ENCODE assay signal across 8 cellular contexts in genomic region chr16:2224183-2224486, GRCh38. TPM values are rescaled to one million over a fixed set of nuclear protein-coding genes. Genes with fewer than 3 reads are reported as not detected.
A peak's percentile ranks its signal among the peaks of the same experiment; 100 is the strongest.
DNase-seq lines count a peak whose midpoint lies in the region; ATAC-seq and TF ChIP-seq lines count a peak whose summit lies in the region.

No MANE protein-coding gene starts in this region.

- 30 to 31% methylated on average over 5 of the region's 5 CpGs for WGBS in GM23248 (ENCODE audit: low coverage in 1 of 2, low lambda C conversion rate in 2 of 2, missing lambda C conversion rate in 2 of 2), 2 experiments

- DNase-seq in BE2C (no peak), GM23248 (no peak), WERI-Rb-1 (no peak), left ventricle myocardium inferior (no peak), GM03348 (ENCODE audit: low spot score) (no peak), NCI-H1092 (lab: John Stamatoyannopoulos, UW) (no peak)

- no peaks in the 10 kb centered on the region for H3K4me1 ChIP-seq in BE2C
- H3K4me1 ChIP-seq in GM23248 (ENCODE audit: insufficient read depth): peaks cover 19% of the 10 kb centered on the region
- H3K4me1 ChIP-seq in left ventricle myocardium inferior: peaks cover 42% of the 10 kb centered on the region
- peaks cover 23% of the 10 kb centered on the region for H3K4me1 ChIP-seq in skeletal muscle satellite cell (ENCODE audit: control insufficient read depth, insufficient read depth, low read length)

- H3K27ac ChIP-seq in GM23248 (peak overlapping the region; percentile 51), WERI-Rb-1 (peak overlapping the region; percentile 89), left ventricle myocardium inferior (replicated peaks) (peak overlapping the region; percentile 87)

- peak overlapping the region; percentile 72 for H2AFZ ChIP-seq in GM23248

- TF ChIP-seq CTCF in BE2C (IDR thresholded peaks at IDR 0.05; ENCODE audit: low read depth, low read length): peak; percentile 32; the same call in 1 of the 2 replicates
- peak; percentile 23; the same call in 1 of the 2 replicates for TF ChIP-seq CTCF in WERI-Rb-1 (IDR thresholded peaks at IDR 0.05; ENCODE audit: low read depth, low read length)
- TF ChIP-seq CTCF in left ventricle myocardium inferior (IDR thresholded peaks at IDR 0.05; ENCODE audit: borderline replicate concordance): no peak

- no peaks in the 10 kb centered on the region for H4K20me1 ChIP-seq in GM23248 (ENCODE audit: insufficient read depth)

- H3K36me3 ChIP-seq in BE2C (peaks cover 13% of the 10 kb centered on the region), GM23248 (ENCODE audit: low read depth) (no peaks in the 10 kb centered on the region), WERI-Rb-1 (peaks cover 46% of the 10 kb centered on the region), left ventricle myocardium inferior (peaks cover 22% of the 10 kb centered on the region), skeletal muscle satellite cell (ENCODE audit: insufficient read depth, low read length) (peaks cover 5% of the 10 kb centered on the region)

- H3K27me3 ChIP-seq in BE2C (no peaks in the 10 kb centered on the region), GM23248 (replicated peaks; ENCODE audit: insufficient read depth) (no peaks in the 10 kb centered on the region), WERI-Rb-1 (ENCODE audit: insufficient read depth, low read depth, severe bottlenecking) (no peaks in the 10 kb centered on the region), left ventricle myocardium inferior (ENCODE audit: low read depth) (no peaks in the 10 kb centered on the region), skeletal muscle satellite cell (ENCODE audit: control insufficient read depth, insufficient read depth, low read length) (no peaks in the 10 kb centered on the region)

- no peak for ATAC-seq in GM18511 (IDR thresholded peaks at IDR 0.05; ENCODE audit: unreplicated experiment)

- no peaks in the 10 kb centered on the region for H3K9me3 ChIP-seq in BE2C
- no peaks in the 10 kb centered on the region for H3K9me3 ChIP-seq in GM23248 (ENCODE audit: low read depth)
- H3K9me3 ChIP-seq in WERI-Rb-1 (ENCODE audit: severe bottlenecking): no peaks in the 10 kb centered on the region
- no peaks in the 10 kb centered on the region for H3K9me3 ChIP-seq in left ventricle myocardium inferior (replicated peaks)
- H3K9me3 ChIP-seq in skeletal muscle satellite cell (replicated peaks; ENCODE audit: low read length): no peaks in the 10 kb centered on the region

- H3K4me2 ChIP-seq in GM23248 (ENCODE audit: unreplicated experiment) (peak overlapping the region; percentile 90), skeletal muscle satellite cell (ENCODE audit: low read length) (peak overlapping the region; percentile 93)

- H3K9me2 ChIP-seq in GM23248 (ENCODE audit: insufficient read depth): no peaks in the 10 kb centered on the region

- in situ Hi-C loops in GM23248 (cut with MboI): no loop called here

- H3K79me2 ChIP-seq in GM23248 (ENCODE audit: insufficient read depth): peaks cover 55% of the 10 kb centered on the region

- intact Hi-C loops in left ventricle myocardium inferior (cut with micrococcal nuclease): no loop called here

- H3K9ac ChIP-seq in GM23248: peak overlapping the region; percentile 89
- peak overlapping the region; percentile 94 for H3K9ac ChIP-seq in skeletal muscle satellite cell (ENCODE audit: low read depth, low read length)

- H3K4me3 ChIP-seq in BE2C (ENCODE audit: low read depth, low read length) (peak overlapping the region; percentile 91), GM23248 (peak overlapping the region; percentile 83), WERI-Rb-1 (ENCODE audit: low read depth, low read length) (peak overlapping the region; percentile 97), left ventricle myocardium inferior (peak overlapping the region; percentile 93), skeletal muscle satellite cell (ENCODE audit: low read length) (peak overlapping the region; percentile 90)

- H3F3A ChIP-seq in GM23248 (ENCODE audit: insufficient read depth): no peaks in the 10 kb centered on the region

RNA-seq across cellular contexts. Expression of gene E4F1, which starts 0.7 kb away (rescaled TPM):
- 160 TPM for polyA plus RNA-seq in BE2C (2012; ENCODE audit: insufficient read depth, insufficient read length, low read depth)
- total RNA-seq in GM23248 (2014; rRNA removed; shearing (Covaris generic)): 32.7 and 41.5 TPM in 2 replicates
- 13.5 and 15.5 TPM in 2 replicates for polyA plus RNA-seq in GM23248 (2016; fragmentation: Nextera tagmentation; extraction: Ambion mirVana)
- 13.5 TPM for total RNA-seq in left ventricle myocardium inferior
- 36.0 and 36.7 TPM in 2 replicates for total RNA-seq in skeletal muscle satellite cell (2012; rRNA removed)

RNA-seq across cellular contexts. Expression of gene PGP, which starts 9.5 kb away (rescaled TPM):
- 70.4 TPM for polyA plus RNA-seq in BE2C (2012; ENCODE audit: insufficient read depth, insufficient read length, low read depth)
- 21.4 and 25.5 TPM in 2 replicates for total RNA-seq in GM23248 (2014; rRNA removed; shearing (Covaris generic))
- 10.1 TPM in 2 replicates for polyA plus RNA-seq in GM23248 (2016; fragmentation: Nextera tagmentation; extraction: Ambion mirVana)
- total RNA-seq in left ventricle myocardium inferior: 34.1 TPM
- total RNA-seq in skeletal muscle satellite cell (2012; rRNA removed): 9.4 and 23.2 TPM in 2 replicates

RNA-seq across cellular contexts. Expression of gene DNASE1L2, which starts 12.1 kb away (rescaled TPM):
- polyA plus RNA-seq in BE2C (2012; ENCODE audit: insufficient read depth, insufficient read length, low read depth): 16.2 TPM
- 0.13 TPM in 1 of 2 replicates, not detected in the other for total RNA-seq in GM23248 (2014; rRNA removed; shearing (Covaris generic))
- 0.80 and 0.89 TPM in 2 replicates for polyA plus RNA-seq in GM23248 (2016; fragmentation: Nextera tagmentation; extraction: Ambion mirVana)
- total RNA-seq in left ventricle myocardium inferior: 0.47 TPM
- total RNA-seq in skeletal muscle satellite cell (2012; rRNA removed): under 0.01 and 1.0 TPM in 2 replicates

RNA-seq across cellular contexts. Expression of gene BRICD5, which starts 13.5 kb away (rescaled TPM):
- 17.1 TPM for polyA plus RNA-seq in BE2C (2012; ENCODE audit: insufficient read depth, insufficient read length, low read depth)
- total RNA-seq in GM23248 (2014; rRNA removed; shearing (Covaris generic)): 2.1 and 2.9 TPM in 2 replicates
- polyA plus RNA-seq in GM23248 (2016; fragmentation: Nextera tagmentation; extraction: Ambion mirVana): 0.22 and 0.56 TPM in 2 replicates
- total RNA-seq in left ventricle myocardium inferior: 10.9 TPM
- 0.22 and 0.76 TPM in 2 replicates for total RNA-seq in skeletal muscle satellite cell (2012; rRNA removed)

RNA-seq across cellular contexts. Expression of gene MLST8, which starts 18.9 kb away (rescaled TPM):
- 254 TPM for polyA plus RNA-seq in BE2C (2012; ENCODE audit: insufficient read depth, insufficient read length, low read depth)
- 58.6 and 62.9 TPM in 2 replicates for total RNA-seq in GM23248 (2014; rRNA removed; shearing (Covaris generic))
- polyA plus RNA-seq in GM23248 (2016; fragmentation: Nextera tagmentation; extraction: Ambion mirVana): 46.5 and 54.6 TPM in 2 replicates
- 27.3 TPM for total RNA-seq in left ventricle myocardium inferior
- total RNA-seq in skeletal muscle satellite cell (2012; rRNA removed): 25.1 and 26.9 TPM in 2 replicates
